In the genomic region with DNA sequence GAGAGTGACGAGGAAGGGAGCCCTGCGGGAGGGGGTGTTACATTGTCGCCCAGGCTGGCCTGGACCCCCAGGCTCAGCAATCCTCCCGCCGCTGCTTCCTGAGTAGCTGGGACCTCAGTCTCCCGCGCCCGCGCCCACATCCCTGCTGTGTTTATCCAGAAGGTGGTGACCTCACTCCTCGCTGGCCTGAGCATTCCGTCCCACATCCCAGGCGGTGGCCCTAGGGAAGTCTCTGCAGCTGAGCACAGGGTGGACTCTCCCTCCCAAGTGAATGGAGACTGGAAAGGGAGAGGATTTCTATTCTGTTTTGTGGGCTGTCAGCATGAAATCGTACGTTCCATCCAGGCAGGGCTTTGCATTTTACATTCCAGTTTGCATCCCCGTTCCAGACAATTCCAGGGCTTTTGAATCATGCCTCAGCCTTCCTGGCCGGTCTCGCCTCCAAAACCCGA, we compare ENCODE assay signal across 8 cellular contexts. TPM values are rescaled to one million over a fixed set of nuclear protein-coding genes. Genes with fewer than 3 reads are reported as not detected.
DNase-seq lines count a peak whose midpoint lies in the region; ATAC-seq and TF ChIP-seq lines count a peak whose summit lies in the region.

No MANE protein-coding gene starts in this region.

- BruUV-seq in Caco-2 (replicated peaks; lab: Mats Ljungman, UMichigan), result no TSS peak

- WGBS in smooth muscle cell (ENCODE audit: low lambda C conversion rate), result 3% methylated on average over 18 of the region's 18 CpGs

- CTCF ChIA-PET in Caco-2 (lab: Charles Lee), result interaction anchor here (0.6 kb wide), 1 partner anchor 672 kb away, joined by 5 read pairs; no protein-coding TSS in a partner anchor

- H3K27ac ChIP-seq in smooth muscle cell (ENCODE audit: low read depth), result peak overlapping the region; percentile 81

- DNase-seq in Caco-2 (peak in 1 of 2 experiments; percentile 52), HuH-7.5 (ENCODE audit: low spot score) (peak; percentile 31), astrocyte of the spinal cord (ENCODE audit: low read depth, low spot score) (no peak), iPS-NIHi11 (ENCODE audit: low spot score) (peak; percentile 39), smooth muscle cell (lab: John Stamatoyannopoulos, UW; ENCODE audit: unreplicated experiment) (no peak), 8988T (no peak)

- no peaks in the 10 kb centered on the region for H3K9me3 Mint-ChIP-seq in Caco-2 (ENCODE audit: unreplicated experiment)

- H3K79me2 ChIP-seq in smooth muscle cell (ENCODE audit: low read depth), result peaks cover 27% of the 10 kb centered on the region

- H3K36me3 ChIP-seq in Caco-2 (ENCODE audit: control insufficient read depth, insufficient read depth, low read length), result peaks cover 2% of the 10 kb centered on the region; the same call in 1 of the 2 replicates
- no peaks in the 10 kb centered on the region for H3K36me3 ChIP-seq in smooth muscle cell (ENCODE audit: low read depth)

- H3K27me3 Mint-ChIP-seq in Caco-2 (ENCODE audit: insufficient read depth, unreplicated experiment), result no peaks in the 10 kb centered on the region

- in situ Hi-C loops in astrocyte of the spinal cord (cut with HindIII; ENCODE audit: low sequenced_read_pairs), result no loop called here

- H3K4me1 Mint-ChIP-seq in Caco-2 (ENCODE audit: low read depth, unreplicated experiment), result peaks cover 19% of the 10 kb centered on the region

- intact Hi-C loops in Caco-2 (cut with micrococcal nuclease; ENCODE audit: unreplicated experiment), result loop anchor here (2.0 kb wide), 1 partner anchor 62 kb away; the partner anchor contains the start of gene ZNF845

- H2AFZ ChIP-seq in smooth muscle cell (ENCODE audit: low read depth), result peak overlapping the region; percentile 24

- POLR2A ChIA-PET in Caco-2 (lab: Charles Lee), result interaction anchor here (0.6 kb wide), 2 partner anchors 80 to 126 kb away, joined by 3 read pairs; no protein-coding TSS in a partner anchor

- peak overlapping the region; percentile 98 for H3K4me2 ChIP-seq in smooth muscle cell

- H3K27ac Mint-ChIP-seq in Caco-2 (ENCODE audit: unreplicated experiment), result peak overlapping the region; percentile 65

- peak overlapping the region; percentile 77 for H3K4me3 Mint-ChIP-seq in Caco-2 (ENCODE audit: unreplicated experiment)

- H3K9ac ChIP-seq in smooth muscle cell (ENCODE audit: low read depth), result peak overlapping the region; percentile 25

- TF ChIP-seq CTCF in Caco-2 (IDR thresholded peaks at IDR 0.05; ENCODE audit: insufficient read depth in 1 of 2, low read depth in 1 of 2, low read length in 1 of 2, severe bottlenecking in 1 of 2, unreplicated experiment in 1 of 2) (no peak), astrocyte of the spinal cord (IDR thresholded peaks at IDR 0.05; ENCODE audit: low read depth, low read length) (no peak), smooth muscle cell (IDR thresholded peaks at IDR 0.05; ENCODE audit: borderline replicate concordance, insufficient read depth, poor library complexity, severe bottlenecking) (no peak)

- H3K4me3 ChIP-seq in Caco-2 (ENCODE audit: low read depth, low read length), result peak overlapping the region; percentile 83
- H3K4me3 ChIP-seq in astrocyte of the spinal cord (ENCODE audit: low read depth, low read length), result peak overlapping the region; percentile 92
- H3K4me3 ChIP-seq in smooth muscle cell, result peak overlapping the region; percentile 100

- peaks cover 6% of the 10 kb centered on the region for H4K20me1 ChIP-seq in smooth muscle cell (ENCODE audit: low read depth)

- H3K4me1 ChIP-seq in Caco-2 (peaks cover 8% of the 10 kb centered on the region), smooth muscle cell (ENCODE audit: low read depth) (peaks cover 12% of the 10 kb centered on the region)

- H3F3A ChIP-seq in smooth muscle cell (ENCODE audit: low read depth), result peaks cover 9% of the 10 kb centered on the region

- H3K36me3 Mint-ChIP-seq in Caco-2 (ENCODE audit: insufficient read depth, unreplicated experiment), result peaks cover 38% of the 10 kb centered on the region

- H3K9me3 ChIP-seq in Caco-2, result peaks cover 19% of the 10 kb centered on the region
- no peaks in the 10 kb centered on the region for H3K9me3 ChIP-seq in smooth muscle cell (replicated peaks; ENCODE audit: low read depth)

- ATAC-seq in GM21515 (IDR thresholded peaks at IDR 0.05; ENCODE audit: unreplicated experiment) (no peak), HG03460 (IDR thresholded peaks at IDR 0.05; ENCODE audit: unreplicated experiment) (no peak)

- H3K27me3 ChIP-seq in Caco-2 (replicated peaks; ENCODE audit: control insufficient read depth, insufficient read depth, low read length) (no peaks in the 10 kb centered on the region), smooth muscle cell (ENCODE audit: low read depth) (no peaks in the 10 kb centered on the region)

RNA-seq across cellular contexts. Expression of gene ZNF765, which starts 0.4 kb away (rescaled TPM):
- total RNA-seq in Caco-2 (2022) (13.1 and 18.6 TPM in 2 replicates), smooth muscle cell (7.7 and 15.0 TPM in 2 replicates)
- polyA plus RNA-seq in smooth muscle cell, result 3.8 and 4.3 TPM in 2 replicates

RNA-seq across cellular contexts. Expression of gene ZNF525, which starts 29.0 kb away (rescaled TPM):
- total RNA-seq in Caco-2 (2022), result 12.7 and 15.0 TPM in 2 replicates
- 10.9 and 11.7 TPM in 2 replicates for total RNA-seq in smooth muscle cell
- 1.4 and 2.5 TPM in 2 replicates for polyA plus RNA-seq in smooth muscle cell

RNA-seq across cellular contexts. Expression of gene ZNF761, which starts 37.2 kb away (rescaled TPM):
- total RNA-seq in Caco-2 (2022), result 19.3 and 20.0 TPM in 2 replicates
- 14.5 and 24.1 TPM in 2 replicates for total RNA-seq in smooth muscle cell
- 10.4 and 11.0 TPM in 2 replicates for polyA plus RNA-seq in smooth muscle cell

Comparison
In these comparisons a context has a peak if more than half of its experiments do, and no peak if none do; other contexts are left out.
1. DNase-seq: peak in HuH-7.5 (single experiment) and iPS-NIHi11 (single experiment); none in astrocyte of the spinal cord (single experiment), smooth muscle cell (single experiment) and 8988T (single experiment).
2. Peak in every context shown above with its lines, with median percentiles within 50 percentile points of each other: H3K4me3 ChIP-seq.